1 cellular context compared by ENCODE assay signal in the genomic region with DNA sequence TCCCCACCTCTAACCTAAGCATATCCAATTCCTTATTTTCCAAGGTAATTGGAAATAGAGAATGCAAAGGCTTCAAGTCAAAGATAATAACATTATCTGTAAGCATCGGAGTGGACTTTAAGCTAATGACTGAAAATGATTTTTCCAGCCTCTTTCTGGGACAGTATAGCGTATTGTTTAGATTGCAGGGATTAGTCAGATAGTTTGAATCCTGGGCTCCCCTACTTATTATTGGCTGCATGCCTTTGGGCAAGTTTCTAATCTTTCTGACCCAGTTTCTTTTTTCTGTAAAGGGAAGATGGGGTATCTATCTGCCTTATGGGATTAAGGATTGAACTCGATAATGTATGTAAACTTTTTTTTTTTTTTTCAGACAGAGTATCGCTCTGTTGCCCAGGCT.
TF ChIP-seq lines count a peak whose summit lies in the region.

No MANE protein-coding gene starts in this region.

TF ChIP-seq in IMR-90, 13 proteins besides CTCF, POLR2A, EP300 and RAD21:
- TF ChIP-seq MXI1 (IDR thresholded peaks at IDR 0.05; ENCODE audit: borderline replicate concordance, low read depth, low read length) (no peak), FOS (IDR thresholded peaks at IDR 0.05; ENCODE audit: low read depth, low read length) (no peak), CEBPB (IDR thresholded peaks at IDR 0.05; ENCODE audit: low read depth, low read length) (no peak), MAFK (IDR thresholded peaks at IDR 0.05; ENCODE audit: low read depth, low read length) (no peak), BHLHE40 (IDR thresholded peaks at IDR 0.05; ENCODE audit: low read depth, low read length) (no peak), RFX5 (IDR thresholded peaks at IDR 0.05; ENCODE audit: low read depth, low read length) (no peak), RCOR1 (IDR thresholded peaks at IDR 0.05; ENCODE audit: insufficient replicate concordance, low read length) (no peak), NFE2L2 (IDR thresholded peaks at IDR 0.05; ENCODE audit: low read depth, low read length) (no peak), SMC3 (IDR thresholded peaks at IDR 0.05; ENCODE audit: low read depth, low read length) (no peak), MAZ (IDR thresholded peaks at IDR 0.05; ENCODE audit: borderline replicate concordance, low read depth, low read length) (no peak), CHD1 (IDR thresholded peaks at IDR 0.05; ENCODE audit: low read depth, low read length) (no peak)
- TF ChIP-seq, protein P1, sequence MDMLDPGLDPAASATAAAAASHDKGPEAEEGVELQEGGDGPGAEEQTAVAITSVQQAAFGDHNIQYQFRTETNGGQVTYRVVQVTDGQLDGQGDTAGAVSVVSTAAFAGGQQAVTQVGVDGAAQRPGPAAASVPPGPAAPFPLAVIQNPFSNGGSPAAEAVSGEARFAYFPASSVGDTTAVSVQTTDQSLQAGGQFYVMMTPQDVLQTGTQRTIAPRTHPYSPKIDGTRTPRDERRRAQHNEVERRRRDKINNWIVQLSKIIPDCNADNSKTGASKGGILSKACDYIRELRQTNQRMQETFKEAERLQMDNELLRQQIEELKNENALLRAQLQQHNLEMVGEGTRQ (IDR thresholded peaks at IDR 0.05; ENCODE audit: low read depth, low read length), result no peak
- TF ChIP-seq, protein P2, sequence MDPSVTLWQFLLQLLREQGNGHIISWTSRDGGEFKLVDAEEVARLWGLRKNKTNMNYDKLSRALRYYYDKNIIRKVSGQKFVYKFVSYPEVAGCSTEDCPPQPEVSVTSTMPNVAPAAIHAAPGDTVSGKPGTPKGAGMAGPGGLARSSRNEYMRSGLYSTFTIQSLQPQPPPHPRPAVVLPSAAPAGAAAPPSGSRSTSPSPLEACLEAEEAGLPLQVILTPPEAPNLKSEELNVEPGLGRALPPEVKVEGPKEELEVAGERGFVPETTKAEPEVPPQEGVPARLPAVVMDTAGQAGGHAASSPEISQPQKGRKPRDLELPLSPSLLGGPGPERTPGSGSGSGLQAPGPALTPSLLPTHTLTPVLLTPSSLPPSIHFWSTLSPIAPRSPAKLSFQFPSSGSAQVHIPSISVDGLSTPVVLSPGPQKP (IDR thresholded peaks at IDR 0.05; ENCODE audit: borderline replicate concordance, low read depth, low read length), result no peak
